20 cellular contexts compared by ENCODE assay signal in genomic region chr3:184663756-184664155, GRCh38. TPM values are rescaled to one million over a fixed set of nuclear protein-coding genes. Genes with fewer than 3 reads are reported as not detected.
DNase-seq lines count a peak whose midpoint lies in the region; ATAC-seq and TF ChIP-seq lines count a peak whose summit lies in the region.
"Had no signal": no experiment of that assay in that cellular context is flagged by ENCODE, and none has a peak within 500 bp of the region (broad histone marks: within the 10 kb centered on the region; RNA-seq: fewer than 3 reads in every experiment).

No MANE protein-coding gene starts in this region.

- H3K4me3 ChIP-seq in BE2C (ENCODE audit: low read depth, low read length) (no peak overlapping the region), brain microvascular endothelial cell (ENCODE audit: low read depth, low read length) (no peak overlapping the region)
- H3K4me3 ChIP-seq: gastrocnemius medialis, Peyer's patch, psoas muscle, testis had no signal

- ATAC-seq in HG02623 (IDR thresholded peaks at IDR 0.05; ENCODE audit: unreplicated experiment) = no peak
- ATAC-seq: gastrocnemius medialis; stimulated activated effector memory CD8-positive, alpha-beta T cell treated with anti-CD3 and anti-CD28 coated beads, Interleukin-12 subunit alpha, Interleukin-12 subunit beta, amount 100 ng/mL, for 72 hours had no signal

- in situ Hi-C loops in brain microvascular endothelial cell (cut with HindIII; ENCODE audit: low pct_ligation_motif_present, low sequenced_read_pairs) = no loop called here

- TF ChIP-seq CTCF in BE2C (IDR thresholded peaks at IDR 0.05; ENCODE audit: low read depth, low read length) (no peak), brain microvascular endothelial cell (IDR thresholded peaks at IDR 0.05; ENCODE audit: low read depth, low read length, missing control alignments) (no peak)

- H3K36me3 ChIP-seq in BE2C (no peaks in the 10 kb centered on the region), brain microvascular endothelial cell (replicated peaks) (no peaks in the 10 kb centered on the region)
- H3K36me3 ChIP-seq: gastrocnemius medialis, Peyer's patch had no signal

- H3K4me1 ChIP-seq in BE2C = peaks cover 23% of the 10 kb centered on the region
- H3K4me1 ChIP-seq: Peyer's patch, psoas muscle had no signal

- H3K27ac ChIP-seq in brain microvascular endothelial cell = no peak overlapping the region
- H3K27ac ChIP-seq: gastrocnemius medialis, KMS-11, Peyer's patch, psoas muscle, testis had no signal

- DNase-seq in BE2C (peak; percentile 60), EH (ENCODE audit: low read depth) (peak; percentile 49), RPMI7951 (ENCODE audit: low read depth) (peak; percentile 48), myocyte (ENCODE audit: low read depth) (peak; percentile 72), brain microvascular endothelial cell (no peak), GOT3 (lab: John Stamatoyannopoulos, UW) (no peak)
- DNase-seq: activated CD4-positive, alpha-beta T cell treated with anti-CD3 and anti-CD28 coated beads, Interleukin-2, amount 50 U/mL, for 48 hours; activated effector memory CD4-positive, alpha-beta T cell treated with Interleukin-2 at 50 U/mL for 16 hours; activated naive CD8-positive, alpha-beta T cell treated with anti-CD3 and anti-CD28 coated beads, Interleukin-2, amount 10 ng/mL, durations not matched to agents 7 days and 5 days; C1 segment of cervical spinal cord; gastrocnemius medialis; NCI-H1694 treated with DMSO at 0.1 percent for 48 hours; NCI-H226; Peyer's patch; psoas muscle; stimulated activated CD4-positive, alpha-beta T cell treated with anti-CD3 and anti-CD28 coated beads, Interleukin-1b, Interleukin-23, amount 100 ng/mL, for 48 hours; testis had no signal

- H3K27me3 ChIP-seq in BE2C (no peaks in the 10 kb centered on the region), brain microvascular endothelial cell (replicated peaks) (no peaks in the 10 kb centered on the region)
- H3K27me3 ChIP-seq: gastrocnemius medialis, Peyer's patch, testis had no signal

- H3K9me3 ChIP-seq in BE2C = no peaks in the 10 kb centered on the region
- H3K9me3 ChIP-seq: gastrocnemius medialis, Peyer's patch, psoas muscle, testis had no signal

RNA-seq across cellular contexts. Expression of gene MAGEF1, which starts 48.1 kb away (rescaled TPM):
- 190 TPM for polyA plus RNA-seq in BE2C (2012; ENCODE audit: insufficient read depth, insufficient read length, low read depth)
- total RNA-seq in RPMI7951 (2014; rRNA removed; shearing (Covaris generic)) = 26.6 and 33.9 TPM in 2 replicates
- total RNA-seq in myocyte = 82.9 and 111 TPM in 2 replicates
- 49.6 TPM for polyA plus RNA-seq in myocyte (2012)

Comparison
In these comparisons a context has a peak if more than half of its experiments do, and no peak if none do; other contexts are left out.
1. DNase-seq: peak in BE2C (single experiment), EH (single experiment), RPMI7951 (single experiment) and myocyte (single experiment); none in brain microvascular endothelial cell (single experiment) and GOT3 (single experiment).